8 cellular contexts compared by ENCODE assay signal in the genomic region with DNA sequence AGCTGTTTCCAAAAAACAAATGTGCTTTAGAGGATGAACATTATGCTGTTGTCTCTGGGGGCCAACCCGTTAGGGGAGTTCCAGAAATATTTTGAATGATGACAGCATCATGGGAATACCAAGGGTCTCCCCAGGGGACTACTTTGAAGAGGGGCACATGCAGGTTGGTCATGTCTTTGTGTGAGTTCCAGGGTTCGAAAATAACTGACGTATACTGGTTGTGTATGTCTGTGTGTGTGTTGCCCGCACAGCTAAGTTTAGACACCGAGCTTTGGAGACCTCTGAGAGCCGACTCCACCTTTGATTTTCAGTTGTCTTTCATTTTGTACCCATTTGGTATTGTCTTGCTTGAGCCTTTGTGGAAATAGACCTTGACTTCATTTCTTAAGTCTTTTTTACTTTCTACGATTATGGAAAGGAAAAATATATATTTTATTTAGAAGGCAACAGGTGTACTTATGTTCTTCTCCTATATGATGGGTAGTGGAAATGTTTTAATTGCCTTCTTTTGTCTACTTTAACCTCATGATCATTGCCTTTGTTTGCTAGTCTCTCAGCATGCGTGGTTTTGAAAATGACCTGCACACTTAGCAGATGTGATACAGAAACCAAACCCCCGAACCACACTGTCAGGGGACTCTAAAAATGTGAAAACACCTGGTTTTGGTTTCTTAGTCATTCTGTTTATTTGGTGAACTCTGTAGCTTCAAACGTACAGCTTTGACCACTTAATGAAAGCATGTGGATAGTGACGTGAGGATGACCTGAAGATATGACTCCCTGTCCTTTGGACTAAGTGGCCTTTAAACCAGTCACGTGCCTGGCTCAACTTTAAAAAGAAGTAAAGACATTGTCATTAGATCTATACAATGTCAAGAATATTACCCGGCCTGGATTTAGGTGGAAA. TPM values are rescaled to one million over a fixed set of nuclear protein-coding genes. Genes with fewer than 3 reads are reported as not detected.
DNase-seq lines count a peak whose midpoint lies in the region; ATAC-seq, FAIRE-seq and TF ChIP-seq lines count a peak whose summit lies in the region.

No MANE protein-coding gene starts in this region.

- no peak for TF ChIP-seq CTCF in natural killer cell (IDR thresholded peaks at IDR 0.05)

- H3K9me3 Mint-ChIP-seq in natural killer cell = no peaks in the 10 kb centered on the region

- no peaks in the 10 kb centered on the region for H3K27me3 Mint-ChIP-seq in natural killer cell (ENCODE audit: low read depth in 2 of 2)

- intact Hi-C loops in natural killer cell (cut with micrococcal nuclease) = loop anchor here (5.0 kb wide), 1 partner anchor 56 kb away; a partner anchor contains a TSS

- H3K36me3 Mint-ChIP-seq in natural killer cell = no peaks in the 10 kb centered on the region

- peak overlapping the region; percentile 80 to 93 for H3K27ac Mint-ChIP-seq in natural killer cell

- peak; percentile 84 for ATAC-seq in HG02763 (IDR thresholded peaks at IDR 0.05; ENCODE audit: unreplicated experiment)
- peak; percentile 56 to 74 (median 74) for ATAC-seq in natural killer cell

- H3K4me1 Mint-ChIP-seq in natural killer cell = peaks cover 82 to 86% of the 10 kb centered on the region in 2 donors

- DNase-seq in DMS53 (lab: John Stamatoyannopoulos, UW) = peak; percentile 55
- DNase-seq in DMS53 treated with DMSO at 0.1 percent for 48 hours (lab: John Stamatoyannopoulos, UW; ENCODE audit: unreplicated experiment) = no peak
- DNase-seq in OCI-M1 (lab: John Stamatoyannopoulos, UW) = peak; percentile 37
- no peak for DNase-seq in natural killer cell
- no peak for DNase-seq in RCC 7860 (ENCODE audit: low spot score)
- no peak for DNase-seq in stimulated activated CD4-positive, alpha-beta T cell treated with anti-CD3 and anti-CD28 coated beads, Interleukin-2, amount 100 ng/mL, for 48 hours
- DNase-seq in G401 (ENCODE audit: low spot score) = no peak

- in situ Hi-C loops in G401 (cut with HindIII; ENCODE audit: low sequenced_read_pairs) = no loop called here

- peak overlapping the region; percentile 79 for H3K4me3 Mint-ChIP-seq in natural killer cell

- FAIRE-seq in RCC 7860 (lab: Jason Lieb, UNC) = no peak

RNA-seq across cellular contexts. Expression of a gene that starts 56.5 kb away (rescaled TPM):
- 10 to 100 TPM; 31.2 to 53.6 (median 47.3) TPM for total RNA-seq in natural killer cell
- total RNA-seq in G401 (2014; rRNA removed; shearing (Covaris generic)) = 36.7 and 42.8 TPM in 2 replicates

Comparison
In these comparisons a context has a peak if more than half of its experiments do, and no peak if none do; other contexts are left out.
1. DNase-seq: peak in DMS53 (single experiment) and OCI-M1 (single experiment); none in DMS53 treated with DMSO at 0.1 percent for 48 hours (single experiment), natural killer cell (single experiment), RCC 7860 (single experiment), stimulated activated CD4-positive, alpha-beta T cell treated with anti-CD3 and anti-CD28 coated beads, Interleukin-2, amount 100 ng/mL, for 48 hours (0 of 2) and G401 (single experiment).